Comparison of ENCODE assay signal across 23 cellular contexts in the genomic region with DNA sequence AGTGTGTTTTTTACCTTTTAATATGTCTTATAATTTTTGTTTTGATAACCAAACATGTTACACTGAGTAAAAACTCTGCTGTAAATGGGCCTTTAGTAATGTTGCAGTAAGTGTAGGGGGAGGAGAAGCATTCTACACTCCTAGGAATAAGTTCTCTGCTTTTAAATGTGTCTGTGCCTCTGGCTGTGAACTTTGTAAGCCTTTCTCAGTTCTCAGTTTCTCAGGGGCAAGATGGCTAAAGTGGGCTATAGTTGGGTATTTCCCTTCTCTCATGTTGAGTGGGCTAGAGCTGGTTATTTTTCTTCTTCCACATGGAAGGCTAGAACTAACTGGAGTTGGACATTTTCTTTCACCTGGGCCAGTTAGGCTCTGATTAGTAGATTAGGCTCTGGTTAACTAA.
DNase-seq lines count a peak whose midpoint lies in the region; ATAC-seq, FAIRE-seq and TF ChIP-seq lines count a peak whose summit lies in the region.
"Had no signal": no experiment of that assay in that cellular context is flagged by ENCODE, and none has a peak within 500 bp of the region (broad histone marks: within the 10 kb centered on the region; RNA-seq: fewer than 3 reads in every experiment).

No MANE protein-coding gene starts in this region.

- no peak for FAIRE-seq in GM12891 (lab: Jason Lieb, UNC)
- FAIRE-seq: A549, D721Med, H1 had no signal

- H3K27ac ChIP-seq in OCI-LY3 (ENCODE audit: low read length): no peak overlapping the region
- H3K27ac ChIP-seq: A549; BLaER1 treated with 17β-estradiol and CSF1 and Interleukin-3, amounts not matched to agents 10 nM and 100 nM; GM23248 had no signal

- ATAC-seq in HG02852 (IDR thresholded peaks at IDR 0.05; ENCODE audit: unreplicated experiment): peak; percentile 70
- ATAC-seq: A549 had no signal

- no peak overlapping the region; the same call in 1 of the 2 replicates for H3K4me3 ChIP-seq in OCI-LY3 (ENCODE audit: low read length)
- H3K4me3 ChIP-seq: A549; BLaER1 treated with 17β-estradiol and CSF1 and Interleukin-3, amounts not matched to agents 10 nM and 100 nM; GM23248 had no signal

- H3K36me3 ChIP-seq in OCI-LY3 (replicated peaks; ENCODE audit: low read depth, low read length): no peaks in the 10 kb centered on the region
- H3K36me3 ChIP-seq: BE2C; BLaER1 treated with 17β-estradiol and CSF1 and Interleukin-3, amounts not matched to agents 10 nM and 100 nM had no signal

- no peaks in the 10 kb centered on the region for H4K20me1 ChIP-seq in OCI-LY3 (ENCODE audit: insufficient read depth, low read length)
- H4K20me1 ChIP-seq: BLaER1 treated with 17β-estradiol and CSF1 and Interleukin-3, amounts not matched to agents 10 nM and 100 nM had no signal

- no peak overlapping the region for H3K9ac ChIP-seq in OCI-LY3 (ENCODE audit: low read length)
- H3K9ac ChIP-seq: BLaER1 treated with 17β-estradiol and CSF1 and Interleukin-3, amounts not matched to agents 10 nM and 100 nM; GM23248 had no signal

- H3K79me2 ChIP-seq in OCI-LY3 (ENCODE audit: low read length): no peaks in the 10 kb centered on the region

- H2AFZ ChIP-seq in OCI-LY3 (ENCODE audit: low read depth, low read length): no peak overlapping the region
- H2AFZ ChIP-seq: GM23248 had no signal

- no peak for DNase-seq in GM12891 (ENCODE audit: insufficient read length, low spot score)
- DNase-seq in retina: no peak
- DNase-seq in NCI-H2196 (lab: John Stamatoyannopoulos, UW; ENCODE audit: unreplicated experiment): no peak
- no peak for DNase-seq in NCI-H446 treated with DMSO at 0.1 percent for 48 hours (lab: John Stamatoyannopoulos, UW)
- DNase-seq: 8988T; ACHN; AML-193; BE2C; CD4-positive, alpha-beta T cell; CD8-positive, alpha-beta memory T cell; DMS 273 treated with DMSO at 0.1 percent for 48 hours; DMS79; EL; GDM1; GM23248; H7; HCEC 1CT had no signal

- no peaks in the 10 kb centered on the region for H3K9me3 ChIP-seq in OCI-LY3 (ENCODE audit: insufficient read depth, low read length)
- H3K9me3 ChIP-seq: A549; BE2C; BLaER1 treated with 17β-estradiol and CSF1 and Interleukin-3, amounts not matched to agents 10 nM and 100 nM had no signal

- H3K27me3 ChIP-seq in OCI-LY3 (ENCODE audit: low read depth, low read length): no peaks in the 10 kb centered on the region
- H3K27me3 ChIP-seq: BLaER1 treated with 17β-estradiol and CSF1 and Interleukin-3, amounts not matched to agents 10 nM and 100 nM had no signal

- no peak for TF ChIP-seq POLR2A in GM12891 (IDR thresholded peaks at IDR 0.05; ENCODE audit: low read depth, low read length)

- no peak for TF ChIP-seq CTCF in OCI-LY3 (IDR thresholded peaks at IDR 0.05; ENCODE audit: low read depth, low read length)

- peak overlapping the region; percentile 44 for H3K4me2 ChIP-seq in OCI-LY3 (ENCODE audit: low read length)
- H3K4me2 ChIP-seq: A549; BLaER1 treated with 17β-estradiol and CSF1 and Interleukin-3, amounts not matched to agents 10 nM and 100 nM had no signal

- H3K4me1 ChIP-seq in OCI-LY3 (ENCODE audit: low read length): peaks cover 53% of the 10 kb centered on the region
- H3K4me1 ChIP-seq: BE2C had no signal

TF ChIP-seq in GM12891, 5 proteins besides CTCF, POLR2A, EP300 and RAD21:
- TF ChIP-seq POU2F2 (IDR thresholded peaks at IDR 0.05; ENCODE audit: low read depth, low read length) (no peak), SPI1 (IDR thresholded peaks at IDR 0.05; ENCODE audit: low read depth, low read length) (peak; percentile 20; the same call in 1 of the 2 replicates), TAF1 (IDR thresholded peaks at IDR 0.05; ENCODE audit: low read depth, low read length) (no peak)
TF ChIP-seq in GM12891: peak in this region for 1.
